23 cellular contexts compared by ENCODE assay signal in the genomic region with DNA sequence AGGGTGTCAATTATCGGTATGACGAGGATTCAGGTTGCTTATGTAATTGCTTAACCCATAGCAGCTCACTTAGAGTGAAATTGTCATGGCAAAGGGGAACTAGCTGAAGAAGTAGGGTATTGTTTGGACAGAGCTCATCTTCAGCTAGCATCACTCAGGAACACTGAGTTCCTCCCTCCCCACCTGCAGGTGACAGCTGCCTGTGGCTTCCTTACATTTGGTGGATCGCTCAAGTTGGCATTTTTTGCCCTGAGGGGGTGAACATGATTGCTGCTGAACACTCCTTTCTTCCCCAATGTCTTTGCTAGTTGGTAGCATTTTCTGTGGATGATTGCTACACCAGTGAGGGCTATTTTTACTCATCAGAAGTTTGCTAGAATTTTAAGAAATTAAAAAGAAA.
"Had no signal": no experiment of that assay in that cellular context is flagged by ENCODE, and none has a peak within 500 bp of the region (broad histone marks: within the 10 kb centered on the region; RNA-seq: fewer than 3 reads in every experiment).

No MANE protein-coding gene starts in this region.

- H3K9me3 ChIP-seq: colonic mucosa, esophagus squamous epithelium, prostate gland, testis, upper lobe of right lung had no signal

- H3K27me3 ChIP-seq: colonic mucosa, esophagus squamous epithelium, testis, tibial nerve, upper lobe of right lung had no signal

- H2AFZ ChIP-seq: parathyroid adenoma had no signal

- H3K36me3 ChIP-seq: colonic mucosa, esophagus squamous epithelium, prostate gland, tibial nerve, upper lobe of right lung had no signal

- ATAC-seq: left colon; left ventricle myocardium superior; naive thymus-derived CD4-positive, alpha-beta T cell; sciatic nerve; stimulated activated naive B cell treated with anti-CD40 and anti-IgM and Interleukin-4, amounts not matched to agents 10 μg/mL and 1 μg/mL and 100 μg/mL, for 72 hours; stimulated activated naive CD8-positive, alpha-beta T cell treated with anti-CD3 and anti-CD28 coated beads, Interleukin-15, amount 100 ng/mL, for 72 hours; upper lobe of right lung had no signal

- DNase-seq: colonic mucosa; dermis blood vessel endothelial cell; esophagus squamous epithelium; foreskin fibroblast; hippocampal formation; left colon; left ventricle myocardium superior; mesendoderm; naive thymus-derived CD4-positive, alpha-beta T cell; nephron progenitor cell; retina; stimulated activated CD4-positive, alpha-beta T cell treated with anti-CD3 and anti-CD28 coated beads, Interleukin-2, amount 100 ng/mL, for 24 hours; stimulated activated CD4-positive, alpha-beta T cell treated with anti-CD3 and anti-CD28 coated beads, Interleukin-4, amount 100 ng/mL, for 4 hours; stimulated activated naive B cell treated with anti-CD40 and anti-IgM and Interleukin-4, amounts not matched to agents 10 μg/mL and 1 μg/mL and 100 μg/mL, for 72 hours; stimulated activated naive CD8-positive, alpha-beta T cell treated with anti-CD3 and anti-CD28 coated beads, Interleukin-15, amount 100 ng/mL, for 72 hours; testis; upper lobe of right lung had no signal

- H3K4me1 ChIP-seq: colonic mucosa, parathyroid adenoma, prostate gland, testis, tibial nerve, upper lobe of right lung had no signal

- H3K79me2 ChIP-seq: parathyroid adenoma had no signal

- H3K27ac ChIP-seq: colonic mucosa, esophagus squamous epithelium, parathyroid adenoma, prostate gland, skin epidermis, testis, tibial nerve, upper lobe of right lung had no signal

- H3K9ac ChIP-seq: parathyroid adenoma had no signal

- H3K4me3 ChIP-seq: colonic mucosa, esophagus squamous epithelium, lung, prostate gland, skin epidermis, testis, tibial nerve, upper lobe of right lung had no signal
